Comparison of ENCODE assay signal across 1 cellular context in the genomic region with DNA sequence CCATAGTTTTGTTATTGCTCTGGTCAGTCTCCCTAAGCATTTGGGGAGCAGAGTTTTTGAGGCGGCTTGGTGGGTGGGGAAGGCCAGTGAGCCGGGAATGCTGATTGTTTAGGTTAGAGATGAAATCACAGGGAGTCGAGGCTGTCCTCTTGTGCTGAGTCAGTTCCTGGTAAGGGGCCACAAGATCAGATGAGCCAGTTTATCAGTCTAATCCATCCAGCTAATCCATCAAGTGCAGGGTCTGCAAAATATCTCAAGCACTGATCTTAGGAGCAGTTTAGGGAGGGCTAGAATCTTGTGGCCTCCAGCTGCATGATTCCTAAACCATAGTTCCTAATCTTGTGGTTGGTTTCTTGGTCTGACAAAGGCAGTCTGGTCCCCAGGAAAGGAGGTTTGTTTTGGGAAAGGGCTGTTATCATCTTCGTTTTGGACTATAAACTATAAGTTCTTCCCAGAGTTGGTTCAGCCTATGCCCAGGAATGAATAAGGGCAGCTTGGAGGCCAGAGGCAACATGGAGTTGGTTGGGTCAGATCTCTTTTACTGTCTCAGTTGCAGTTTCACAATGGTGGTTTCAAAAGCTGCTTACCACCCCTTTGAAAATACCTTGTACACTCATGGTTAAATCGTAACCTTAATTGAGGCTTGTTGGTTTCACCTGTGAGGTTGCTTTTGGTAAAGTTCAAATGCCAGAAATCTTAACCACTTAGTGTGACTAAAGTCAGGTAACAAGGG.
A peak's percentile ranks its signal among the peaks of the same experiment; 100 is the strongest.
TF ChIP-seq lines count a peak whose summit lies in the region.

No MANE protein-coding gene starts in this region.

TF ChIP-seq in K562, 482 proteins besides CTCF, POLR2A, EP300 and RAD21 (continued from another document and continues in another):
- TF ChIP-seq, protein P1, sequence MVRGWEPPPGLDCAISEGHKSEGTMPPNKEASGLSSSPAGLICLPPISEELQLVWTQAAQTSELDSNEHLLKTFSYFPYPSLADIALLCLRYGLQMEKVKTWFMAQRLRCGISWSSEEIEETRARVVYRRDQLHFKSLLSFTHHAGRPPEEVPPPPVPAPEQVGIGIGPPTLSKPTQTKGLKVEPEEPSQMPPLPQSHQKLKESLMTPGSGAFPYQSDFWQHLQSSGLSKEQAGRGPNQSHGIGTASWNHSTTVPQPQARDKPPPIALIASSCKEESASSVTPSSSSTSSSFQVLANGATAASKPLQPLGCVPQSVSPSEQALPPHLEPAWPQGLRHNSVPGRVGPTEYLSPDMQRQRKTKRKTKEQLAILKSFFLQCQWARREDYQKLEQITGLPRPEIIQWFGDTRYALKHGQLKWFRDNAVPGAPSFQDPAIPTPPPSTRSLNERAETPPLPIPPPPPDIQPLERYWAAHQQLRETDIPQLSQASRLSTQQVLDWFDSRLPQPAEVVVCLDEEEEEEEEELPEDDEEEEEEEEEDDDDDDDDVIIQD (CRISPR knock-in tag; IDR thresholded peaks at IDR 0.05): no peak
- TF ChIP-seq ZNF3 (CRISPR knock-in tag; IDR thresholded peaks at IDR 0.05) (no peak), FOS (IDR thresholded peaks at IDR 0.05; ENCODE audit: extremely low read depth, insufficient read length) (no peak), RBBP5 (IDR thresholded peaks at IDR 0.05; ENCODE audit: borderline replicate concordance, insufficient read depth, low read length, poor library complexity, severe bottlenecking) (no peak), ZNF584 (CRISPR knock-in tag; IDR thresholded peaks at IDR 0.05; ENCODE audit: low read depth) (no peak), MAFG (tag; conservative IDR thresholded peaks at IDR 0.05) (peak; percentile 38; the same call in 1 of the 2 replicates), ZNF23 (CRISPR knock-in tag; IDR thresholded peaks at IDR 0.05) (no peak), ELF2 (CRISPR knock-in tag; IDR thresholded peaks at IDR 0.05) (no peak), TRIM28 (IDR thresholded peaks at IDR 0.05) (no peak), RFX1 (IDR thresholded peaks at IDR 0.05) (no peak), POLR3A (IDR thresholded peaks at IDR 0.05; ENCODE audit: borderline replicate concordance, extremely low read depth, insufficient read depth, insufficient read length) (no peak), ZNF561 (CRISPR knock-in tag; conservative IDR thresholded peaks at IDR 0.05) (no peak), ZNF586 (CRISPR knock-in tag; conservative IDR thresholded peaks at IDR 0.05) (no peak), ARID1B (IDR thresholded peaks at IDR 0.05) (peak; percentile 68), SIX5 (IDR thresholded peaks at IDR 0.05; ENCODE audit: borderline replicate concordance in 1 of 2, insufficient read depth in 1 of 2, low read depth in 1 of 2, low read length in 2 of 2) (no peak), CEBPG (CRISPR knock-in tag; IDR thresholded peaks at IDR 0.05) (no peak), CEBPG (tag; conservative IDR thresholded peaks at IDR 0.05 in 1 of 2, IDR thresholded peaks at IDR 0.05 in 1 of 2) (no peak), DMBX1 (CRISPR knock-in tag; IDR thresholded peaks at IDR 0.05; ENCODE audit: borderline replicate concordance) (peak; percentile 52; the same call in 1 of the 2 replicates), SRSF7 (optimal IDR thresholded peaks at IDR 0.05; ENCODE audit: low read depth, low read length) (no peak), ZNF785 (CRISPR knock-in tag; IDR thresholded peaks at IDR 0.05) (no peak), ZNF212 (CRISPR knock-in tag; IDR thresholded peaks at IDR 0.05) (no peak), PHF20 (IDR thresholded peaks at IDR 0.05; ENCODE audit: partially characterized antibody) (no peak), CREBBP (IDR thresholded peaks at IDR 0.05; ENCODE audit: low read depth, low read length) (no peak), TRIM24 (IDR thresholded peaks at IDR 0.05) (0 out of 4 replicates have a peak, but pooled peaks of 1 of the 2 experiments have one; percentile 29), EP400 (IDR thresholded peaks at IDR 0.05) (no peak), ZNF316 (IDR thresholded peaks at IDR 0.05) (peak; percentile 51), MXI1 (IDR thresholded peaks at IDR 0.05; ENCODE audit: low read depth, low read length) (no peak), ZNF124 (CRISPR knock-in tag; IDR thresholded peaks at IDR 0.05) (no peak), CBFA2T3 (IDR thresholded peaks at IDR 0.05) (peak; percentile 70), ZNF436 (CRISPR knock-in tag; IDR thresholded peaks at IDR 0.05) (no peak), TAL1 (IDR thresholded peaks at IDR 0.05) (peak; percentile 48), NFXL1 (CRISPR knock-in tag; IDR thresholded peaks at IDR 0.05) (no peak), SRSF9 (IDR thresholded peaks at IDR 0.05; ENCODE audit: borderline replicate concordance, low read depth, low read length) (no peak), ELF1 (tag; IDR thresholded peaks at IDR 0.05) (no peak), XRCC4 (IDR thresholded peaks at IDR 0.05; ENCODE audit: extremely low read depth, insufficient read depth, insufficient read length) (no peak), SOX6 (IDR thresholded peaks at IDR 0.05) (peak; percentile 24; the same call in 1 of the 2 replicates)
- TF ChIP-seq, protein P2, sequence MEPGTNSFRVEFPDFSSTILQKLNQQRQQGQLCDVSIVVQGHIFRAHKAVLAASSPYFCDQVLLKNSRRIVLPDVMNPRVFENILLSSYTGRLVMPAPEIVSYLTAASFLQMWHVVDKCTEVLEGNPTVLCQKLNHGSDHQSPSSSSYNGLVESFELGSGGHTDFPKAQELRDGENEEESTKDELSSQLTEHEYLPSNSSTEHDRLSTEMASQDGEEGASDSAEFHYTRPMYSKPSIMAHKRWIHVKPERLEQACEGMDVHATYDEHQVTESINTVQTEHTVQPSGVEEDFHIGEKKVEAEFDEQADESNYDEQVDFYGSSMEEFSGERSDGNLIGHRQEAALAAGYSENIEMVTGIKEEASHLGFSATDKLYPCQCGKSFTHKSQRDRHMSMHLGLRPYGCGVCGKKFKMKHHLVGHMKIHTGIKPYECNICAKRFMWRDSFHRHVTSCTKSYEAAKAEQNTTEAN (CRISPR knock-in tag; IDR thresholded peaks at IDR 0.05): no peak
- TF ChIP-seq, protein P3, sequence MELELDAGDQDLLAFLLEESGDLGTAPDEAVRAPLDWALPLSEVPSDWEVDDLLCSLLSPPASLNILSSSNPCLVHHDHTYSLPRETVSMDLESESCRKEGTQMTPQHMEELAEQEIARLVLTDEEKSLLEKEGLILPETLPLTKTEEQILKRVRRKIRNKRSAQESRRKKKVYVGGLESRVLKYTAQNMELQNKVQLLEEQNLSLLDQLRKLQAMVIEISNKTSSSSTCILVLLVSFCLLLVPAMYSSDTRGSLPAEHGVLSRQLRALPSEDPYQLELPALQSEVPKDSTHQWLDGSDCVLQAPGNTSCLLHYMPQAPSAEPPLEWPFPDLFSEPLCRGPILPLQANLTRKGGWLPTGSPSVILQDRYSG (tag; conservative IDR thresholded peaks at IDR 0.05; ENCODE audit: low read depth): no peak; the same call in 1 of the 2 replicates
- TF ChIP-seq, protein P4, sequence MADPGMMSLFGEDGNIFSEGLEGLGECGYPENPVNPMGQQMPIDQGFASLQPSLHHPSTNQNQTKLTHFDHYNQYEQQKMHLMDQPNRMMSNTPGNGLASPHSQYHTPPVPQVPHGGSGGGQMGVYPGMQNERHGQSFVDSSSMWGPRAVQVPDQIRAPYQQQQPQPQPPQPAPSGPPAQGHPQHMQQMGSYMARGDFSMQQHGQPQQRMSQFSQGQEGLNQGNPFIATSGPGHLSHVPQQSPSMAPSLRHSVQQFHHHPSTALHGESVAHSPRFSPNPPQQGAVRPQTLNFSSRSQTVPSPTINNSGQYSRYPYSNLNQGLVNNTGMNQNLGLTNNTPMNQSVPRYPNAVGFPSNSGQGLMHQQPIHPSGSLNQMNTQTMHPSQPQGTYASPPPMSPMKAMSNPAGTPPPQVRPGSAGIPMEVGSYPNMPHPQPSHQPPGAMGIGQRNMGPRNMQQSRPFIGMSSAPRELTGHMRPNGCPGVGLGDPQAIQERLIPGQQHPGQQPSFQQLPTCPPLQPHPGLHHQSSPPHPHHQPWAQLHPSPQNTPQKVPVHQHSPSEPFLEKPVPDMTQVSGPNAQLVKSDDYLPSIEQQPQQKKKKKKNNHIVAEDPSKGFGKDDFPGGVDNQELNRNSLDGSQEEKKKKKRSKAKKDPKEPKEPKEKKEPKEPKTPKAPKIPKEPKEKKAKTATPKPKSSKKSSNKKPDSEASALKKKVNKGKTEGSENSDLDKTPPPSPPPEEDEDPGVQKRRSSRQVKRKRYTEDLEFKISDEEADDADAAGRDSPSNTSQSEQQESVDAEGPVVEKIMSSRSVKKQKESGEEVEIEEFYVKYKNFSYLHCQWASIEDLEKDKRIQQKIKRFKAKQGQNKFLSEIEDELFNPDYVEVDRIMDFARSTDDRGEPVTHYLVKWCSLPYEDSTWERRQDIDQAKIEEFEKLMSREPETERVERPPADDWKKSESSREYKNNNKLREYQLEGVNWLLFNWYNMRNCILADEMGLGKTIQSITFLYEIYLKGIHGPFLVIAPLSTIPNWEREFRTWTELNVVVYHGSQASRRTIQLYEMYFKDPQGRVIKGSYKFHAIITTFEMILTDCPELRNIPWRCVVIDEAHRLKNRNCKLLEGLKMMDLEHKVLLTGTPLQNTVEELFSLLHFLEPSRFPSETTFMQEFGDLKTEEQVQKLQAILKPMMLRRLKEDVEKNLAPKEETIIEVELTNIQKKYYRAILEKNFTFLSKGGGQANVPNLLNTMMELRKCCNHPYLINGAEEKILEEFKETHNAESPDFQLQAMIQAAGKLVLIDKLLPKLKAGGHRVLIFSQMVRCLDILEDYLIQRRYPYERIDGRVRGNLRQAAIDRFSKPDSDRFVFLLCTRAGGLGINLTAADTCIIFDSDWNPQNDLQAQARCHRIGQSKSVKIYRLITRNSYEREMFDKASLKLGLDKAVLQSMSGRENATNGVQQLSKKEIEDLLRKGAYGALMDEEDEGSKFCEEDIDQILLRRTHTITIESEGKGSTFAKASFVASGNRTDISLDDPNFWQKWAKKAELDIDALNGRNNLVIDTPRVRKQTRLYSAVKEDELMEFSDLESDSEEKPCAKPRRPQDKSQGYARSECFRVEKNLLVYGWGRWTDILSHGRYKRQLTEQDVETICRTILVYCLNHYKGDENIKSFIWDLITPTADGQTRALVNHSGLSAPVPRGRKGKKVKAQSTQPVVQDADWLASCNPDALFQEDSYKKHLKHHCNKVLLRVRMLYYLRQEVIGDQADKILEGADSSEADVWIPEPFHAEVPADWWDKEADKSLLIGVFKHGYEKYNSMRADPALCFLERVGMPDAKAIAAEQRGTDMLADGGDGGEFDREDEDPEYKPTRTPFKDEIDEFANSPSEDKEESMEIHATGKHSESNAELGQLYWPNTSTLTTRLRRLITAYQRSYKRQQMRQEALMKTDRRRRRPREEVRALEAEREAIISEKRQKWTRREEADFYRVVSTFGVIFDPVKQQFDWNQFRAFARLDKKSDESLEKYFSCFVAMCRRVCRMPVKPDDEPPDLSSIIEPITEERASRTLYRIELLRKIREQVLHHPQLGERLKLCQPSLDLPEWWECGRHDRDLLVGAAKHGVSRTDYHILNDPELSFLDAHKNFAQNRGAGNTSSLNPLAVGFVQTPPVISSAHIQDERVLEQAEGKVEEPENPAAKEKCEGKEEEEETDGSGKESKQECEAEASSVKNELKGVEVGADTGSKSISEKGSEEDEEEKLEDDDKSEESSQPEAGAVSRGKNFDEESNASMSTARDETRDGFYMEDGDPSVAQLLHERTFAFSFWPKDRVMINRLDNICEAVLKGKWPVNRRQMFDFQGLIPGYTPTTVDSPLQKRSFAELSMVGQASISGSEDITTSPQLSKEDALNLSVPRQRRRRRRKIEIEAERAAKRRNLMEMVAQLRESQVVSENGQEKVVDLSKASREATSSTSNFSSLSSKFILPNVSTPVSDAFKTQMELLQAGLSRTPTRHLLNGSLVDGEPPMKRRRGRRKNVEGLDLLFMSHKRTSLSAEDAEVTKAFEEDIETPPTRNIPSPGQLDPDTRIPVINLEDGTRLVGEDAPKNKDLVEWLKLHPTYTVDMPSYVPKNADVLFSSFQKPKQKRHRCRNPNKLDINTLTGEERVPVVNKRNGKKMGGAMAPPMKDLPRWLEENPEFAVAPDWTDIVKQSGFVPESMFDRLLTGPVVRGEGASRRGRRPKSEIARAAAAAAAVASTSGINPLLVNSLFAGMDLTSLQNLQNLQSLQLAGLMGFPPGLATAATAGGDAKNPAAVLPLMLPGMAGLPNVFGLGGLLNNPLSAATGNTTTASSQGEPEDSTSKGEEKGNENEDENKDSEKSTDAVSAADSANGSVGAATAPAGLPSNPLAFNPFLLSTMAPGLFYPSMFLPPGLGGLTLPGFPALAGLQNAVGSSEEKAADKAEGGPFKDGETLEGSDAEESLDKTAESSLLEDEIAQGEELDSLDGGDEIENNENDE (IDR thresholded peaks at IDR 0.05; ENCODE audit: low read depth, low read length): no peak
- TF ChIP-seq, protein P5, sequence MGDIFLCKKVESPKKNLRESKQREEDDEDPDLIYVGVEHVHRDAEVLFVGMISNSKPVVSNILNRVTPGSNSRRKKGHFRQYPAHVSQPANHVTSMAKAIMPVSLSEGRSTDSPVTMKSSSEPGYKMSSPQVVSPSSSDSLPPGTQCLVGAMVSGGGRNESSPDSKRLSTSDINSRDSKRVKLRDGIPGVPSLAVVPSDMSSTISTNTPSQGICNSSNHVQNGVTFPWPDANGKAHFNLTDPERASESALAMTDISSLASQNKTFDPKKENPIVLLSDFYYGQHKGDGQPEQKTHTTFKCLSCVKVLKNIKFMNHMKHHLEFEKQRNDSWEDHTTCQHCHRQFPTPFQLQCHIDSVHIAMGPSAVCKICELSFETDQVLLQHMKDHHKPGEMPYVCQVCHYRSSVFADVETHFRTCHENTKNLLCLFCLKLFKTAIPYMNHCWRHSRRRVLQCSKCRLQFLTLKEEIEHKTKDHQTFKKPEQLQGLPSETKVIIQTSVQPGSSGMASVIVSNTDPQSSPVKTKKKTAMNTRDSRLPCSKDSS (IDR thresholded peaks at IDR 0.05; ENCODE audit: low read depth, partially characterized antibody): no peak
- TF ChIP-seq, protein P6, sequence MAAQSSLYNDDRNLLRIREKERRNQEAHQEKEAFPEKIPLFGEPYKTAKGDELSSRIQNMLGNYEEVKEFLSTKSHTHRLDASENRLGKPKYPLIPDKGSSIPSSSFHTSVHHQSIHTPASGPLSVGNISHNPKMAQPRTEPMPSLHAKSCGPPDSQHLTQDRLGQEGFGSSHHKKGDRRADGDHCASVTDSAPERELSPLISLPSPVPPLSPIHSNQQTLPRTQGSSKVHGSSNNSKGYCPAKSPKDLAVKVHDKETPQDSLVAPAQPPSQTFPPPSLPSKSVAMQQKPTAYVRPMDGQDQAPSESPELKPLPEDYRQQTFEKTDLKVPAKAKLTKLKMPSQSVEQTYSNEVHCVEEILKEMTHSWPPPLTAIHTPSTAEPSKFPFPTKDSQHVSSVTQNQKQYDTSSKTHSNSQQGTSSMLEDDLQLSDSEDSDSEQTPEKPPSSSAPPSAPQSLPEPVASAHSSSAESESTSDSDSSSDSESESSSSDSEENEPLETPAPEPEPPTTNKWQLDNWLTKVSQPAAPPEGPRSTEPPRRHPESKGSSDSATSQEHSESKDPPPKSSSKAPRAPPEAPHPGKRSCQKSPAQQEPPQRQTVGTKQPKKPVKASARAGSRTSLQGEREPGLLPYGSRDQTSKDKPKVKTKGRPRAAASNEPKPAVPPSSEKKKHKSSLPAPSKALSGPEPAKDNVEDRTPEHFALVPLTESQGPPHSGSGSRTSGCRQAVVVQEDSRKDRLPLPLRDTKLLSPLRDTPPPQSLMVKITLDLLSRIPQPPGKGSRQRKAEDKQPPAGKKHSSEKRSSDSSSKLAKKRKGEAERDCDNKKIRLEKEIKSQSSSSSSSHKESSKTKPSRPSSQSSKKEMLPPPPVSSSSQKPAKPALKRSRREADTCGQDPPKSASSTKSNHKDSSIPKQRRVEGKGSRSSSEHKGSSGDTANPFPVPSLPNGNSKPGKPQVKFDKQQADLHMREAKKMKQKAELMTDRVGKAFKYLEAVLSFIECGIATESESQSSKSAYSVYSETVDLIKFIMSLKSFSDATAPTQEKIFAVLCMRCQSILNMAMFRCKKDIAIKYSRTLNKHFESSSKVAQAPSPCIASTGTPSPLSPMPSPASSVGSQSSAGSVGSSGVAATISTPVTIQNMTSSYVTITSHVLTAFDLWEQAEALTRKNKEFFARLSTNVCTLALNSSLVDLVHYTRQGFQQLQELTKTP (IDR thresholded peaks at IDR 0.05; ENCODE audit: low read depth in 1 of 2, partially characterized antibody in 2 of 2): no peak
